14 cellular contexts compared by ENCODE assay signal in genomic region chr21:44064852-44065403, GRCh38. TPM values are rescaled to one million over a fixed set of nuclear protein-coding genes. Genes with fewer than 3 reads are reported as not detected.
DNase-seq lines count a peak whose midpoint lies in the region; ATAC-seq and TF ChIP-seq lines count a peak whose summit lies in the region.
"Had no signal": no experiment of that assay in that cellular context is flagged by ENCODE, and none has a peak within 500 bp of the region (broad histone marks: within the 10 kb centered on the region; RNA-seq: fewer than 3 reads in every experiment).

No MANE protein-coding gene starts in this region.

- DNase-seq in activated T-cell treated with anti-CD3 and anti-CD28 coated beads, Interleukin-2, amount 50 U/mL, for 24 hours, result no peak
- DNase-seq in activated T-cell treated with anti-CD3 and anti-CD28 coated beads for 4 hours (no peak), stomach (no peak), HUDEP-2 (lab: John Stamatoyannopoulos, UW; ENCODE audit: unreplicated experiment in 76 of 76) (no peak), NCI-H1092 treated with DMSO at 0.1 percent for 48 hours (lab: John Stamatoyannopoulos, UW) (no peak), GM13977 (ENCODE audit: low spot score) (no peak)
- DNase-seq in activated CD4-positive, alpha-beta memory T cell treated with anti-CD3 and anti-CD28 coated beads for 36 hours, result peak; percentile 43
- DNase-seq in effector memory CD8-positive, alpha-beta T cell, result no peak
- DNase-seq: DMS 273 treated with DMSO at 0.1 percent for 48 hours, foreskin keratinocyte, GOT3, NCI-H1417 treated with DMSO at 0.1 percent for 48 hours had no signal

- no peaks in the 10 kb centered on the region for H3K27me3 ChIP-seq in stomach
- H3K27me3 ChIP-seq: foreskin keratinocyte had no signal

- 82 to 89% (median 86%) methylated on average over 13 of the region's 13 CpGs for WGBS in stomach, 5 donors

- TF ChIP-seq EP300 in stomach (IDR thresholded peaks at IDR 0.05), result no peak

- H3K4me1 Mint-ChIP-seq in activated T-cell treated with anti-CD3 and anti-CD28 coated beads, Interleukin-2, amount 50 U/mL, for 24 hours (ENCODE audit: low read depth), result peaks cover 51% of the 10 kb centered on the region
- peaks cover 33% of the 10 kb centered on the region for H3K4me1 Mint-ChIP-seq in activated CD4-positive, alpha-beta memory T cell treated with anti-CD3 and anti-CD28 coated beads for 36 hours (ENCODE audit: low read depth)
- H3K4me1 Mint-ChIP-seq in effector memory CD8-positive, alpha-beta T cell (ENCODE audit: low read depth in 2 of 2), result peaks cover 34 to 54% of the 10 kb centered on the region in 2 donors

- no peaks in the 10 kb centered on the region for H3K27me3 Mint-ChIP-seq in activated T-cell treated with anti-CD3 and anti-CD28 coated beads, Interleukin-2, amount 50 U/mL, for 24 hours
- H3K27me3 Mint-ChIP-seq in activated CD4-positive, alpha-beta memory T cell treated with anti-CD3 and anti-CD28 coated beads for 36 hours, result no peaks in the 10 kb centered on the region
- H3K27me3 Mint-ChIP-seq in effector memory CD8-positive, alpha-beta T cell, result no peaks in the 10 kb centered on the region

- peak overlapping the region in 3 of 5 donors; percentile 26 to 59 (median 46) for H3K27ac ChIP-seq in stomach
- H3K27ac ChIP-seq: foreskin keratinocyte, SK-N-MC had no signal

- intact Hi-C loops in activated CD4-positive, alpha-beta memory T cell treated with anti-CD3 and anti-CD28 coated beads for 36 hours (cut with micrococcal nuclease), result loop anchor here (1.0 to 5.0 kb wide), 4 partner anchors 8 to 38 kb away; no protein-coding TSS in a partner anchor
- intact Hi-C loops in stomach (cut with DNase I; ENCODE audit: low total_unique reads), result no loop called here

- POLR2A ChIA-PET in activated CD4-positive, alpha-beta memory T cell treated with anti-CD3 and anti-CD28 coated beads for 36 hours (lab: Charles Lee), result interaction anchor here (0.7 to 2.2 kb wide), 6 partner anchors 16 to 42 kb away, joined by 3 to 11 read pairs (median 4); no protein-coding TSS in a partner anchor

- in situ Hi-C loops in GM13977 (cut with MboI; ENCODE audit: low pct_unique_long_range_greater_than_20kb, low sequenced_read_pairs, unreplicated experiment), result no loop called here

- peaks cover 0 to 13% (median 6%) of the 10 kb centered on the region in 4 donors for H3K4me1 ChIP-seq in stomach
- H3K4me1 ChIP-seq: foreskin keratinocyte had no signal

- H3K4me3 ChIP-seq in stomach, result no peak overlapping the region
- H3K4me3 ChIP-seq: K562, SK-N-MC had no signal

- CTCF ChIA-PET in activated CD4-positive, alpha-beta memory T cell treated with anti-CD3 and anti-CD28 coated beads for 36 hours (lab: Charles Lee), result interaction anchor here (1.0 to 1.5 kb wide), 2 partner anchors 14 to 51 kb away, joined by 5 read pairs; no protein-coding TSS in a partner anchor

- peak overlapping the region; percentile 97 for H3K27ac Mint-ChIP-seq in activated T-cell treated with anti-CD3 and anti-CD28 coated beads, Interleukin-2, amount 50 U/mL, for 24 hours
- H3K27ac Mint-ChIP-seq in activated CD4-positive, alpha-beta memory T cell treated with anti-CD3 and anti-CD28 coated beads for 36 hours, result peak overlapping the region; percentile 84
- H3K27ac Mint-ChIP-seq in effector memory CD8-positive, alpha-beta T cell, result peak overlapping the region; percentile 99

- no peaks in the 10 kb centered on the region for H3K9me3 Mint-ChIP-seq in activated T-cell treated with anti-CD3 and anti-CD28 coated beads, Interleukin-2, amount 50 U/mL, for 24 hours
- H3K9me3 Mint-ChIP-seq in activated CD4-positive, alpha-beta memory T cell treated with anti-CD3 and anti-CD28 coated beads for 36 hours, result no peaks in the 10 kb centered on the region
- H3K9me3 Mint-ChIP-seq in effector memory CD8-positive, alpha-beta T cell, result no peaks in the 10 kb centered on the region

- TF ChIP-seq CTCF in stomach (IDR thresholded peaks at IDR 0.05) (no peak), GM13977 (IDR thresholded peaks at IDR 0.05; ENCODE audit: extremely low read depth, insufficient read depth, missing control alignments) (no peak)

- H3K4me3 Mint-ChIP-seq in activated T-cell treated with anti-CD3 and anti-CD28 coated beads, Interleukin-2, amount 50 U/mL, for 24 hours, result peak overlapping the region; percentile 66
- peak overlapping the region; percentile 48 for H3K4me3 Mint-ChIP-seq in activated CD4-positive, alpha-beta memory T cell treated with anti-CD3 and anti-CD28 coated beads for 36 hours
- H3K4me3 Mint-ChIP-seq in effector memory CD8-positive, alpha-beta T cell, result peak overlapping the region; percentile 73 to 80

- peak; percentile 10 for ATAC-seq in effector memory CD8-positive, alpha-beta T cell (replicated peaks)
- ATAC-seq: foreskin keratinocyte, K562 had no signal

- TF ChIP-seq POLR2A in stomach (IDR thresholded peaks at IDR 0.05), result no peak

- no peaks in the 10 kb centered on the region for H3K9me3 ChIP-seq in stomach

- peaks cover 30 to 94% (median 86%) of the 10 kb centered on the region in 4 donors for H3K36me3 ChIP-seq in stomach

- H3K36me3 Mint-ChIP-seq in activated T-cell treated with anti-CD3 and anti-CD28 coated beads, Interleukin-2, amount 50 U/mL, for 24 hours (ENCODE audit: low read depth), result peaks cover 82% of the 10 kb centered on the region
- H3K36me3 Mint-ChIP-seq in activated CD4-positive, alpha-beta memory T cell treated with anti-CD3 and anti-CD28 coated beads for 36 hours, result peaks cover 43% of the 10 kb centered on the region
- H3K36me3 Mint-ChIP-seq in effector memory CD8-positive, alpha-beta T cell (ENCODE audit: insufficient read depth), result peaks cover 72% of the 10 kb centered on the region

RNA-seq across cellular contexts. Expression of gene PWP2, which starts 42.3 kb away (rescaled TPM):
- total RNA-seq in activated CD4-positive, alpha-beta memory T cell treated with anti-CD3 and anti-CD28 coated beads for 36 hours, result 10 to 100 TPM; 38.5 to 39.8 TPM
- 10 to 100 TPM in 2 of 5 donors, 1 to 10 TPM in 2, not detected in 1; 4.6 to 29.2 (median 14.7) TPM for total RNA-seq in stomach
- polyA plus RNA-seq in stomach, result 10 to 100 TPM in 1 of 3 donors, 1 to 10 TPM in 2; 2.4 to 15.3 (median 6.3) TPM

RNA-seq across cellular contexts. Expression of gene TRAPPC10, which starts 52.8 kb away (rescaled TPM):
- 10 to 100 TPM; 46.1 to 50.5 TPM for total RNA-seq in activated CD4-positive, alpha-beta memory T cell treated with anti-CD3 and anti-CD28 coated beads for 36 hours
- total RNA-seq in stomach, result 10 to 100 TPM; 14.6 to 88.1 (median 46.9) TPM
- polyA plus RNA-seq in stomach, result 1 to 10 TPM; 3.7 to 7.3 (median 6.0) TPM
